Comparison of ENCODE assay signal across 20 cellular contexts in genomic region chr6:145731432-145731831, GRCh38. TPM values are rescaled to one million over a fixed set of nuclear protein-coding genes. Genes with fewer than 3 reads are reported as not detected.
DNase-seq lines count a peak whose midpoint lies in the region; TF ChIP-seq lines count a peak whose summit lies in the region.
"Had no signal": no experiment of that assay in that cellular context is flagged by ENCODE, and none has a peak within 500 bp of the region (broad histone marks: within the 10 kb centered on the region; RNA-seq: fewer than 3 reads in every experiment).

No MANE protein-coding gene starts in this region.

- peaks cover 23% of the 10 kb centered on the region for H3K4me1 Mint-ChIP-seq in activated T-helper 2 cell treated with anti-CD3 and anti-CD28 coated beads, Interferon-gamma antibody, Interleukin-2, Interleukin-4, amounts not matched to agents 10 μg/mL and 5 μg/mL and 100 μg/mL, durations not matched to agents 14 hours and 24 hours and 36 hours (ENCODE audit: low read depth)

- H3K27me3 Mint-ChIP-seq in activated T-helper 2 cell treated with anti-CD3 and anti-CD28 coated beads, Interferon-gamma antibody, Interleukin-2, Interleukin-4, amounts not matched to agents 10 μg/mL and 5 μg/mL and 100 μg/mL, durations not matched to agents 14 hours and 24 hours and 36 hours (ENCODE audit: low read depth) = no peaks in the 10 kb centered on the region
- H3K27me3 Mint-ChIP-seq: CD8-positive, alpha-beta memory T cell had no signal

- peak overlapping the region in 8 of 11 experiments; percentile 75 to 92 (median 88); a peak in 15 of 22 replicates for H3K27ac ChIP-seq in BLaER1 treated with 17β-estradiol and CSF1 and Interleukin-3, amounts not matched to agents 10 nM and 100 nM
- H3K27ac ChIP-seq: coronary artery, right atrium auricular region had no signal

- H3K9me3 Mint-ChIP-seq in activated T-helper 2 cell treated with anti-CD3 and anti-CD28 coated beads, Interferon-gamma antibody, Interleukin-2, Interleukin-4, amounts not matched to agents 10 μg/mL and 5 μg/mL and 100 μg/mL, durations not matched to agents 14 hours and 24 hours and 36 hours = peaks cover 20% of the 10 kb centered on the region

- H3K36me3 ChIP-seq in BLaER1 treated with 17β-estradiol and CSF1 and Interleukin-3, amounts not matched to agents 10 nM and 100 nM = peaks cover 4 to 37% (median 27%) of the 10 kb centered on the region in 11 experiments; a peak in 21 of 22 replicates
- H3K36me3 ChIP-seq: right atrium auricular region had no signal

- H4K20me1 ChIP-seq in BLaER1 treated with 17β-estradiol and CSF1 and Interleukin-3, amounts not matched to agents 10 nM and 100 nM = no peaks in the 10 kb centered on the region

- H3K4me1 ChIP-seq in BLaER1 treated with 17β-estradiol and CSF1 and Interleukin-3, amounts not matched to agents 10 nM and 100 nM = peaks cover 15 to 43% (median 33%) of the 10 kb centered on the region in 10 experiments

- peaks cover 49 to 57% (median 52%) of the 10 kb centered on the region in 11 experiments for H3K9me3 ChIP-seq in BLaER1 treated with 17β-estradiol and CSF1 and Interleukin-3, amounts not matched to agents 10 nM and 100 nM (replicated peaks in 1 of 11)

- peak overlapping the region in 2 of 10 experiments; percentile 22 to 39; a peak in 2 of 20 replicates for H3K4me3 ChIP-seq in BLaER1 treated with 17β-estradiol and CSF1 and Interleukin-3, amounts not matched to agents 10 nM and 100 nM
- H3K4me3 ChIP-seq in fibroblast of the aortic adventitia (ENCODE audit: low read depth, low read length) = no peak overlapping the region
- H3K4me3 ChIP-seq: coronary artery, GM12878, right atrium auricular region had no signal

- DNase-seq in activated CD4-positive, alpha-beta T cell treated with anti-CD3 and anti-CD28 coated beads, Interleukin-2, amount 50 U/mL, for 4 hours = peak; percentile 2 to 20
- DNase-seq in activated CD4-positive, alpha-beta T cell treated with anti-CD3 and anti-CD28 coated beads, Interleukin-2, amount 50 U/mL, for 48 hours = no peak
- peak; percentile 82 for DNase-seq in OCI-M1 (lab: John Stamatoyannopoulos, UW)
- DNase-seq in fibroblast of the aortic adventitia (ENCODE audit: low read depth) = peak; percentile 46
- DNase-seq in activated T-helper 2 cell treated with anti-CD3 and anti-CD28 coated beads, Interferon-gamma antibody, Interleukin-2, Interleukin-4, amounts not matched to agents 10 μg/mL and 5 μg/mL and 100 μg/mL, durations not matched to agents 14 hours and 24 hours and 36 hours (ENCODE audit: low spot score) = no peak
- no peak for DNase-seq in NCI-H1048 (lab: John Stamatoyannopoulos, UW)
- no peak for DNase-seq in D341Med (ENCODE audit: low spot score)
- DNase-seq: ACHN; anterior cingulate cortex; CD8-positive, alpha-beta memory T cell; head of caudate nucleus; kidney; NCI-H187 treated with DMSO at 0.1 percent for 48 hours; NCI-H510A; PC-3; trophoblast cell had no signal

- peaks cover 23% of the 10 kb centered on the region for H3K36me3 Mint-ChIP-seq in activated T-helper 2 cell treated with anti-CD3 and anti-CD28 coated beads, Interferon-gamma antibody, Interleukin-2, Interleukin-4, amounts not matched to agents 10 μg/mL and 5 μg/mL and 100 μg/mL, durations not matched to agents 14 hours and 24 hours and 36 hours (ENCODE audit: low read depth)

- no peak overlapping the region for H3K9ac ChIP-seq in BLaER1 treated with 17β-estradiol and CSF1 and Interleukin-3, amounts not matched to agents 10 nM and 100 nM

- no peaks in the 10 kb centered on the region for H3K27me3 ChIP-seq in BLaER1 treated with 17β-estradiol and CSF1 and Interleukin-3, amounts not matched to agents 10 nM and 100 nM
- H3K27me3 ChIP-seq: right atrium auricular region had no signal

- peak overlapping the region in 2 of 11 experiments; percentile 29 to 35; a peak in 1 of 22 replicates for H3K4me2 ChIP-seq in BLaER1 treated with 17β-estradiol and CSF1 and Interleukin-3, amounts not matched to agents 10 nM and 100 nM

- TF ChIP-seq CTCF in fibroblast of the aortic adventitia (IDR thresholded peaks at IDR 0.05; ENCODE audit: insufficient read depth, low read length) = no peak

- H3K4me3 Mint-ChIP-seq in activated T-helper 2 cell treated with anti-CD3 and anti-CD28 coated beads, Interferon-gamma antibody, Interleukin-2, Interleukin-4, amounts not matched to agents 10 μg/mL and 5 μg/mL and 100 μg/mL, durations not matched to agents 14 hours and 24 hours and 36 hours (ENCODE audit: low read depth) = no peak overlapping the region

- no peak overlapping the region for H3K27ac Mint-ChIP-seq in activated T-helper 2 cell treated with anti-CD3 and anti-CD28 coated beads, Interferon-gamma antibody, Interleukin-2, Interleukin-4, amounts not matched to agents 10 μg/mL and 5 μg/mL and 100 μg/mL, durations not matched to agents 14 hours and 24 hours and 36 hours
- H3K27ac Mint-ChIP-seq: CD8-positive, alpha-beta memory T cell had no signal

- intact Hi-C loops in activated T-helper 2 cell treated with anti-CD3 and anti-CD28 coated beads, Interferon-gamma antibody, Interleukin-2, Interleukin-4, amounts not matched to agents 10 μg/mL and 5 μg/mL and 100 μg/mL, durations not matched to agents 14 hours and 24 hours and 36 hours (cut with micrococcal nuclease) = loop anchor here (10.0 kb wide), 1 partner anchor 1473 kb away; the partner anchor contains the start of gene STXBP5

RNA-seq across cellular contexts. Expression of gene EPM2A, which starts 3.9 kb away (rescaled TPM):
- total RNA-seq in fibroblast of the aortic adventitia (ENCODE audit: low replicate concordance) = 7.2 and 8.0 TPM in 2 replicates
- total RNA-seq in activated T-helper 2 cell treated with anti-CD3 and anti-CD28 coated beads, Interferon-gamma antibody, Interleukin-2, Interleukin-4, amounts not matched to agents 10 μg/mL and 5 μg/mL and 100 μg/mL, durations not matched to agents 14 hours and 24 hours and 36 hours = 6.4 TPM in 2 replicates

Comparison
In these comparisons a context has a peak if more than half of its experiments do, and no peak if none do; other contexts are left out.
1. DNase-seq: peak in activated CD4-positive, alpha-beta T cell treated with anti-CD3 and anti-CD28 coated beads, Interleukin-2, amount 50 U/mL, for 4 hours (2 of 2), OCI-M1 (single experiment) and fibroblast of the aortic adventitia (single experiment); none in activated CD4-positive, alpha-beta T cell treated with anti-CD3 and anti-CD28 coated beads, Interleukin-2, amount 50 U/mL, for 48 hours (0 of 2), activated T-helper 2 cell treated with anti-CD3 and anti-CD28 coated beads, Interferon-gamma antibody, Interleukin-2, Interleukin-4, amounts not matched to agents 10 μg/mL and 5 μg/mL and 100 μg/mL, durations not matched to agents 14 hours and 24 hours and 36 hours (single experiment), NCI-H1048 (single experiment) and D341Med (single experiment).